ENCODE assay signal across 29 cellular contexts in genomic region chr17:27424941-27425340, GRCh38.
"Had no signal": no experiment of that assay in that cellular context is flagged by ENCODE, and none has a peak within 500 bp of the region (broad histone marks: within the 10 kb centered on the region; RNA-seq: fewer than 3 reads in every experiment).

No MANE protein-coding gene starts in this region.

- ATAC-seq: left colon; left lung; natural killer cell; right cardiac atrium; sciatic nerve; stimulated activated naive B cell treated with anti-CD40 and anti-IgM and Interleukin-4, amounts not matched to agents 10 μg/mL and 1 μg/mL and 100 μg/mL, for 72 hours; stimulated activated naive CD8-positive, alpha-beta T cell treated with anti-CD3 and anti-CD28 coated beads, Interleukin-15, Interleukin-2, amounts not matched to agents 100 U/mL and 50 U/mL, for 24 hours had no signal

- H3K27ac ChIP-seq: left lung, neural progenitor cell, ovary, prostate gland, skin epidermis, stomach, testis, thyroid gland, transverse colon, uterus had no signal

- H3K36me3 Mint-ChIP-seq: immature natural killer cell; naive B cell; natural killer cell; neural progenitor cell; stimulated activated naive B cell treated with anti-CD40 and anti-IgM and Interleukin-4, amounts not matched to agents 10 μg/mL and 1 μg/mL and 100 μg/mL, for 72 hours had no signal

- H3K36me3 ChIP-seq: left lung, neural progenitor cell, ovary, prostate gland, stomach, thyroid gland, transverse colon, uterus had no signal

- H3K27ac Mint-ChIP-seq: immature natural killer cell, natural killer cell, nephron progenitor cell, neural progenitor cell had no signal

- H3K4me3 ChIP-seq: left lung, neural progenitor cell, ovary, prostate gland, skin epidermis, stomach, testis, thyroid gland, transverse colon, uterus had no signal

- DNase-seq: head of caudate nucleus; hippocampal formation; immature natural killer cell; kidney; left colon; left lung; mammary epithelial cell; mesenchymal stem cell; naive B cell; natural killer cell; nephron progenitor cell; ovary; retina; right cardiac atrium; stimulated activated CD4-positive, alpha-beta T cell treated with anti-CD3 and anti-CD28 coated beads, Interleukin-12 subunit alpha, Interleukin-12 subunit beta, amount 100 ng/mL, for 4 hours; stimulated activated CD4-positive, alpha-beta T cell treated with anti-CD3 and anti-CD28 coated beads, Interleukin-15, amount 100 ng/mL, for 24 hours; stimulated activated CD4-positive, alpha-beta T cell treated with anti-CD3 and anti-CD28 coated beads, Interleukin-2, amount 100 ng/mL, for 24 hours; stimulated activated CD4-positive, alpha-beta T cell treated with anti-CD3 and anti-CD28 coated beads, Interleukin-4, amount 100 ng/mL, for 1 hour; stimulated activated naive B cell treated with anti-CD40 and anti-IgM and Interleukin-4, amounts not matched to agents 10 μg/mL and 1 μg/mL and 100 μg/mL, for 72 hours; stimulated activated naive CD8-positive, alpha-beta T cell treated with anti-CD3 and anti-CD28 coated beads, Interleukin-15, Interleukin-2, amounts not matched to agents 100 U/mL and 50 U/mL, for 24 hours; stomach; testis; thyroid gland; transverse colon; uterus had no signal

- H3K27me3 Mint-ChIP-seq: naive B cell had no signal

- H3K9me3 Mint-ChIP-seq: immature natural killer cell, natural killer cell had no signal

- H3K27me3 ChIP-seq: left lung, neural progenitor cell, ovary, stomach, testis, thyroid gland, transverse colon, uterus had no signal

- H3K4me3 Mint-ChIP-seq: immature natural killer cell; naive B cell; natural killer cell; nephron progenitor cell; neural progenitor cell; stimulated activated naive B cell treated with anti-CD40 and anti-IgM and Interleukin-4, amounts not matched to agents 10 μg/mL and 1 μg/mL and 100 μg/mL, for 72 hours had no signal

- H3K4me1 Mint-ChIP-seq: immature natural killer cell, naive B cell, natural killer cell, nephron progenitor cell, neural progenitor cell had no signal

- H3K9me3 ChIP-seq: left lung, ovary, prostate gland, stomach, testis, thyroid gland, transverse colon, uterus had no signal

- H3K4me1 ChIP-seq: left lung, neural progenitor cell, prostate gland, stomach, testis, thyroid gland, transverse colon, uterus had no signal
